In genomic region chr5:134028496-134028895, GRCh38 we compare ENCODE assay signal across 30 cellular contexts. TPM values are rescaled to one million over a fixed set of nuclear protein-coding genes. Genes with fewer than 3 reads are reported as not detected.
DNase-seq lines count a peak whose midpoint lies in the region; ATAC-seq, FAIRE-seq and TF ChIP-seq lines count a peak whose summit lies in the region.
"Had no signal": no experiment of that assay in that cellular context is flagged by ENCODE, and none has a peak within 500 bp of the region (broad histone marks: within the 10 kb centered on the region; RNA-seq: fewer than 3 reads in every experiment).

No MANE protein-coding gene starts in this region.

- H3K79me1 ChIP-seq in IMR-90 (ENCODE audit: low read depth in 1 of 2, low read length in 2 of 2) (no peaks in the 10 kb centered on the region), mesenchymal stem cell (replicated peaks; ENCODE audit: low read length, poor library complexity, severe bottlenecking) (no peaks in the 10 kb centered on the region)

- no peak overlapping the region for H3K4me3 ChIP-seq in AG10803 (ENCODE audit: low read length)
- no peak overlapping the region for H3K4me3 ChIP-seq in IMR-90 (ENCODE audit: insufficient read depth, low read depth, low read length)
- H3K4me3 ChIP-seq in astrocyte (ENCODE audit: insufficient read depth, low read depth, low read length), result no peak overlapping the region
- H3K4me3 ChIP-seq in mesenchymal stem cell (ENCODE audit: insufficient read depth in 1 of 2, low read depth in 1 of 2, low read length in 2 of 2), result peak overlapping the region in 1 of 2 experiments; percentile 25
- no peak overlapping the region for H3K4me3 ChIP-seq in tibial artery
- no peak overlapping the region for H3K4me3 ChIP-seq in SK-N-SH (ENCODE audit: low read depth in 2 of 2, low read length in 1 of 2)
- H3K4me3 ChIP-seq: ascending aorta, coronary artery, SJCRH30 had no signal

- H3K9me3 ChIP-seq in IMR-90 (ENCODE audit: control insufficient read depth, insufficient read depth, low read length), result no peaks in the 10 kb centered on the region; the same call in 1 of the 2 replicates
- H3K9me3 ChIP-seq in astrocyte (ENCODE audit: insufficient read depth, low read depth, low read length), result no peaks in the 10 kb centered on the region
- H3K9me3 ChIP-seq in mesenchymal stem cell (ENCODE audit: control insufficient read depth, low read length), result no peaks in the 10 kb centered on the region
- H3K9me3 ChIP-seq in tibial artery, result no peaks in the 10 kb centered on the region
- H3K9me3 ChIP-seq in SK-N-SH, result no peaks in the 10 kb centered on the region
- H3K9me3 ChIP-seq: ascending aorta, SJCRH30 had no signal

- ATAC-seq in IMR-90 (ENCODE audit: low read depth) (no peak), HG03442 (IDR thresholded peaks at IDR 0.05; ENCODE audit: unreplicated experiment) (no peak)
- ATAC-seq: HepG2; stimulated activated memory B cell treated with anti-CD40 and anti-IgM and Interleukin-4, amounts not matched to agents 10 μg/mL and 1 μg/mL and 100 μg/mL, for 72 hours had no signal

- peaks cover 7% of the 10 kb centered on the region for H3K4me1 Mint-ChIP-seq in astrocyte (ENCODE audit: low read depth, unreplicated experiment)
- H3K4me1 Mint-ChIP-seq in activated naive CD4-positive, alpha-beta T cell treated with anti-CD3 and anti-CD28 coated beads for 36 hours (ENCODE audit: low read depth), result peaks cover 3% of the 10 kb centered on the region
- H3K4me1 Mint-ChIP-seq: activated CD4-positive, alpha-beta T cell treated with anti-CD3 and anti-CD28 coated beads, Interleukin-2, amount 10 ng/mL, durations not matched to agents 7 days and 5 days; activated naive CD8-positive, alpha-beta T cell treated with anti-CD3 and anti-CD28 coated beads for 36 hours had no signal

- H3K18ac ChIP-seq in IMR-90 (ENCODE audit: low read depth, low read length) (peak overlapping the region; percentile 67), mesenchymal stem cell (ENCODE audit: low read depth in 1 of 2, low read length in 2 of 2) (no peak overlapping the region)

- CTCF ChIA-PET in IMR-90 (lab: Yijun Ruan, JAX), result no interaction called here
- CTCF ChIA-PET in activated naive CD4-positive, alpha-beta T cell treated with anti-CD3 and anti-CD28 coated beads for 36 hours (lab: Charles Lee), result no interaction called here
- CTCF ChIA-PET in SK-N-SH (lab: Yijun Ruan, JAX), result interaction anchor here (4.2 kb wide), 1 partner anchor 12 kb away, joined by 43 read pairs; no protein-coding TSS in a partner anchor

- H3K79me2 ChIP-seq in astrocyte (ENCODE audit: insufficient read depth, low read length) (no peaks in the 10 kb centered on the region), SK-N-SH (ENCODE audit: insufficient read depth) (no peaks in the 10 kb centered on the region)

- H4K91ac ChIP-seq in IMR-90 (ENCODE audit: insufficient read depth, low read depth, low read length) (no peak overlapping the region; the same call in 1 of the 2 replicates), mesenchymal stem cell (ENCODE audit: low read length) (no peak overlapping the region)

- H3F3A ChIP-seq in SK-N-SH (replicated peaks; ENCODE audit: insufficient read depth), result peaks cover 6% of the 10 kb centered on the region

- H3K9me1 ChIP-seq in IMR-90 (ENCODE audit: insufficient read depth, low read length), result peaks cover 6% of the 10 kb centered on the region; the same call in 1 of the 2 replicates

- H3K4ac ChIP-seq in IMR-90 (ENCODE audit: low read depth, low read length), result peak overlapping the region; percentile 16
- H3K4ac ChIP-seq in mesenchymal stem cell (ENCODE audit: low read depth in 1 of 2, low read length in 2 of 2), result no peak overlapping the region

- H2BK15ac ChIP-seq in IMR-90 (ENCODE audit: low read depth, low read length) (peak overlapping the region; percentile 22; the same call in 1 of the 3 replicates), mesenchymal stem cell (ENCODE audit: low read depth, poor library complexity, severe bottlenecking) (no peak overlapping the region)

- H3K14ac ChIP-seq in IMR-90 (replicated peaks; ENCODE audit: low read depth, low read length) (no peak overlapping the region), mesenchymal stem cell (ENCODE audit: low read length in 2 of 2) (no peak overlapping the region)

- H3K27me3 ChIP-seq in IMR-90 (ENCODE audit: control insufficient read depth, insufficient read depth, low read length) (peaks cover 27% of the 10 kb centered on the region), astrocyte (ENCODE audit: insufficient read depth, low read length) (no peaks in the 10 kb centered on the region), mesenchymal stem cell (ENCODE audit: control insufficient read depth in 1 of 2, insufficient read depth in 1 of 2, low read length in 2 of 2) (peaks cover 0 to 18% of the 10 kb centered on the region in 2 experiments), tibial artery (peaks cover 0 to 14% of the 10 kb centered on the region in 2 donors), SK-N-SH (ENCODE audit: insufficient read depth) (no peaks in the 10 kb centered on the region)
- H3K27me3 ChIP-seq: ascending aorta, SJCRH30 had no signal

- intact Hi-C loops in IMR-90 (cut with micrococcal nuclease), result no loop called here
- intact Hi-C loops in activated naive CD4-positive, alpha-beta T cell treated with anti-CD3 and anti-CD28 coated beads for 36 hours (cut with micrococcal nuclease), result no loop called here
- intact Hi-C loops in tibial artery (cut with DNase I; ENCODE audit: low total_unique reads), result no loop called here

- H4K5ac ChIP-seq in IMR-90 (ENCODE audit: low read depth, low read length), result no peak overlapping the region

- H2AFZ ChIP-seq in IMR-90 (replicated peaks; ENCODE audit: low read length, poor library complexity), result no peak overlapping the region
- no peak overlapping the region for H2AFZ ChIP-seq in astrocyte (ENCODE audit: low read depth, low read length)
- no peak overlapping the region for H2AFZ ChIP-seq in mesenchymal stem cell (ENCODE audit: low read depth, low read length)
- no peak overlapping the region for H2AFZ ChIP-seq in SK-N-SH (ENCODE audit: low read depth)

- TF ChIP-seq POLR2A in IMR-90 (IDR thresholded peaks at IDR 0.05; ENCODE audit: low read depth, low read length), result no peak

- no CpG with 5 or more reads among the region's 3 CpGs for WGBS in IMR-90 (ENCODE audit: extremely low coverage in 2 of 2, insufficient read length in 1 of 2), 2 experiments
- 97% methylated on average over 3 of the region's 3 CpGs for WGBS in mesenchymal stem cell
- WGBS in SK-N-SH (ENCODE audit: low lambda C conversion rate), result 93% methylated on average over 3 of the region's 3 CpGs

- no peak overlapping the region for H3K4me3 Mint-ChIP-seq in astrocyte (ENCODE audit: unreplicated experiment)
- H3K4me3 Mint-ChIP-seq in activated naive CD4-positive, alpha-beta T cell treated with anti-CD3 and anti-CD28 coated beads for 36 hours, result no peak overlapping the region
- H3K4me3 Mint-ChIP-seq: activated B cell treated with CpG ODN at 0.5 μM for 24 hours; activated CD4-positive, alpha-beta T cell treated with anti-CD3 and anti-CD28 coated beads, Interleukin-2, amount 10 ng/mL, durations not matched to agents 7 days and 5 days; activated naive CD8-positive, alpha-beta T cell treated with anti-CD3 and anti-CD28 coated beads for 36 hours; naive B cell; stimulated activated memory B cell treated with anti-CD40 and anti-IgM and Interleukin-4, amounts not matched to agents 10 μg/mL and 1 μg/mL and 100 μg/mL, for 72 hours; type B pancreatic cell had no signal

- in situ Hi-C loops in IMR-90 (cut with MboI; ENCODE audit: low sequenced_read_pairs), result loop anchor here (25.0 kb wide), 1 partner anchor 259 kb away; no protein-coding TSS in a partner anchor

- H3K27ac ChIP-seq in IMR-90 (ENCODE audit: insufficient read depth, low read length) (no peak overlapping the region), astrocyte (ENCODE audit: low read depth, low read length) (no peak overlapping the region), mesenchymal stem cell (ENCODE audit: low read length, poor library complexity, severe bottlenecking) (no peak overlapping the region), tibial artery (no peak overlapping the region), SK-N-SH (ENCODE audit: low read depth in 2 of 2, low read length in 1 of 2) (0 out of 4 replicates have a peak overlapping the region, but pooled peaks of 1 of the 2 experiments have one; percentile 9)
- H3K27ac ChIP-seq: ascending aorta, coronary artery, SJCRH30 had no signal

- no peak overlapping the region for H3K4me2 ChIP-seq in IMR-90 (ENCODE audit: low read depth, low read length)
- H3K4me2 ChIP-seq in astrocyte (ENCODE audit: low read length), result peak overlapping the region; percentile 24
- no peak overlapping the region for H3K4me2 ChIP-seq in mesenchymal stem cell (ENCODE audit: low read length, poor library complexity, severe bottlenecking)
- H3K4me2 ChIP-seq in SK-N-SH, result no peak overlapping the region

- DNase-seq in AG10803 (ENCODE audit: low read depth) (peak; percentile 46), IMR-90 (no peak), astrocyte (ENCODE audit: low read depth) (peak; percentile 53), mesenchymal stem cell (no peak), tibial artery (no peak), SK-N-SH (no peak)
- DNase-seq in activated naive CD4-positive, alpha-beta T cell treated with anti-CD3 and anti-CD28 coated beads for 36 hours, result no peak
- DNase-seq: activated B cell treated with CpG ODN at 0.5 μM for 24 hours; activated CD4-positive, alpha-beta T cell treated with anti-CD3 and anti-CD28 coated beads, Interleukin-2, amount 10 ng/mL, durations not matched to agents 7 days and 5 days; activated effector memory CD4-positive, alpha-beta T cell treated with anti-CD3 and anti-CD28 coated beads, Interleukin-2, amount 50 U/mL, for 16 hours; activated naive CD8-positive, alpha-beta T cell treated with anti-CD3 and anti-CD28 coated beads for 36 hours; activated T-cell treated with anti-CD3 and anti-CD28 coated beads, Interleukin-2, amount 50 U/mL, for 1 hour; C1 segment of cervical spinal cord; DMS53; effector CD8-positive, alpha-beta T cell; Karpas-422; kidney; midbrain; naive B cell; NCI-H1436 treated with DMSO at 0.1 percent for 48 hours; NCI-H748 treated with DMSO at 0.1 percent for 48 hours; occipital lobe; SJCRH30; substantia nigra had no signal

- H2AK5ac ChIP-seq in IMR-90 (ENCODE audit: low read depth, low read length) (peak overlapping the region; percentile 41), mesenchymal stem cell (ENCODE audit: low read length, severe bottlenecking) (no peak overlapping the region)

- no peak overlapping the region; the same call in 1 of the 2 replicates for H2BK120ac ChIP-seq in IMR-90 (ENCODE audit: low read depth, low read length)
- H2BK120ac ChIP-seq in mesenchymal stem cell (ENCODE audit: low read depth, low read length), result no peak overlapping the region

- TF ChIP-seq CTCF in AG10803 (conservative IDR thresholded peaks at IDR 0.05; ENCODE audit: low read length) (no peak), IMR-90 (conservative IDR thresholded peaks at IDR 0.05; ENCODE audit: low read depth, low read length) (no peak), astrocyte (IDR thresholded peaks at IDR 0.05; ENCODE audit: insufficient read depth, low read depth, low read length) (no peak), tibial artery (IDR thresholded peaks at IDR 0.05) (no peak), SK-N-SH (IDR thresholded peaks at IDR 0.05) (no peak)

- H3K27me3 Mint-ChIP-seq in astrocyte (ENCODE audit: low read depth, unreplicated experiment), result peaks cover 5% of the 10 kb centered on the region
- H3K27me3 Mint-ChIP-seq in activated naive CD4-positive, alpha-beta T cell treated with anti-CD3 and anti-CD28 coated beads for 36 hours (ENCODE audit: low read depth), result no peaks in the 10 kb centered on the region
- H3K27me3 Mint-ChIP-seq: activated B cell treated with CpG ODN at 0.5 μM for 24 hours; activated naive CD8-positive, alpha-beta T cell treated with anti-CD3 and anti-CD28 coated beads for 36 hours; stimulated activated memory B cell treated with anti-CD40 and anti-IgM and Interleukin-4, amounts not matched to agents 10 μg/mL and 1 μg/mL and 100 μg/mL, for 72 hours; type B pancreatic cell had no signal

- no peaks in the 10 kb centered on the region for H3K36me3 ChIP-seq in IMR-90 (ENCODE audit: control insufficient read depth, insufficient read depth, low read length)
- no peaks in the 10 kb centered on the region for H3K36me3 ChIP-seq in astrocyte (ENCODE audit: insufficient read depth, low read length)
- H3K36me3 ChIP-seq in mesenchymal stem cell (ENCODE audit: control insufficient read depth in 1 of 2, insufficient read depth in 2 of 2, low read depth in 1 of 2, low read length in 2 of 2), result no peaks in the 10 kb centered on the region
- H3K36me3 ChIP-seq in tibial artery, result no peaks in the 10 kb centered on the region
- H3K36me3 ChIP-seq in SK-N-SH (replicated peaks in 1 of 2; ENCODE audit: control insufficient read depth in 1 of 2, insufficient read depth in 2 of 2, low read length in 1 of 2), result no peaks in the 10 kb centered on the region
- H3K36me3 ChIP-seq: ascending aorta, SJCRH30 had no signal

- H3K36me3 Mint-ChIP-seq in astrocyte (ENCODE audit: low read depth, unreplicated experiment), result peaks cover 2% of the 10 kb centered on the region
- no peaks in the 10 kb centered on the region for H3K36me3 Mint-ChIP-seq in activated naive CD4-positive, alpha-beta T cell treated with anti-CD3 and anti-CD28 coated beads for 36 hours (ENCODE audit: low read depth)
- H3K36me3 Mint-ChIP-seq: activated naive CD8-positive, alpha-beta T cell treated with anti-CD3 and anti-CD28 coated beads for 36 hours; naive B cell; stimulated activated memory B cell treated with anti-CD40 and anti-IgM and Interleukin-4, amounts not matched to agents 10 μg/mL and 1 μg/mL and 100 μg/mL, for 72 hours; type B pancreatic cell had no signal

- H4K20me1 ChIP-seq in IMR-90 (ENCODE audit: insufficient read depth, low read length) (peaks cover 7% of the 10 kb centered on the region; the same call in 1 of the 2 replicates), astrocyte (ENCODE audit: insufficient read depth, low read length) (no peaks in the 10 kb centered on the region), SK-N-SH (ENCODE audit: insufficient read depth) (no peaks in the 10 kb centered on the region)

- H4K8ac ChIP-seq in IMR-90 (ENCODE audit: low read depth in 2 of 2, low read length in 2 of 2) (peak overlapping the region in 1 of 2 experiments; percentile 1; a peak in 1 of 4 replicates), mesenchymal stem cell (ENCODE audit: low read length) (no peak overlapping the region)

- H3K9me2 ChIP-seq in SK-N-SH, result no peaks in the 10 kb centered on the region

- H2AK9ac ChIP-seq in IMR-90 (replicated peaks; ENCODE audit: low read depth, low read length, poor library complexity), result no peak overlapping the region

- peak overlapping the region; percentile 23; the same call in 1 of the 2 replicates for H2BK20ac ChIP-seq in IMR-90 (ENCODE audit: low read depth, low read length)

- no peak overlapping the region for H2BK5ac ChIP-seq in IMR-90 (ENCODE audit: low read depth, low read length, poor library complexity, severe bottlenecking)
- H2BK5ac ChIP-seq in mesenchymal stem cell (ENCODE audit: low read depth, low read length, poor library complexity, severe bottlenecking), result no peak overlapping the region

- no peak overlapping the region for H3K27ac Mint-ChIP-seq in astrocyte (ENCODE audit: unreplicated experiment)
- H3K27ac Mint-ChIP-seq in activated naive CD4-positive, alpha-beta T cell treated with anti-CD3 and anti-CD28 coated beads for 36 hours, result no peak overlapping the region
- H3K27ac Mint-ChIP-seq: activated B cell treated with CpG ODN at 0.5 μM for 24 hours; activated CD4-positive, alpha-beta T cell treated with anti-CD3 and anti-CD28 coated beads, Interleukin-2, amount 10 ng/mL, durations not matched to agents 7 days and 5 days; activated naive CD8-positive, alpha-beta T cell treated with anti-CD3 and anti-CD28 coated beads for 36 hours; stimulated activated memory B cell treated with anti-CD40 and anti-IgM and Interleukin-4, amounts not matched to agents 10 μg/mL and 1 μg/mL and 100 μg/mL, for 72 hours; type B pancreatic cell had no signal

- dilution Hi-C loops in IMR-90 (cut with HindIII; ENCODE audit: low sequenced_read_pairs, unreplicated experiment), result no loop called here

- no peak for TF ChIP-seq EP300 in SK-N-SH (IDR thresholded peaks at IDR 0.05; ENCODE audit: borderline replicate concordance in 1 of 2, low read depth in 1 of 2, low read length in 1 of 2)

- TF ChIP-seq RAD21 in IMR-90 (IDR thresholded peaks at IDR 0.05; ENCODE audit: low read length) (no peak), SK-N-SH (IDR thresholded peaks at IDR 0.05; ENCODE audit: low read length) (no peak)

- no peaks in the 10 kb centered on the region for H3K9me3 Mint-ChIP-seq in astrocyte (ENCODE audit: unreplicated experiment)
- H3K9me3 Mint-ChIP-seq in activated naive CD4-positive, alpha-beta T cell treated with anti-CD3 and anti-CD28 coated beads for 36 hours, result no peaks in the 10 kb centered on the region
- H3K9me3 Mint-ChIP-seq: activated B cell treated with CpG ODN at 0.5 μM for 24 hours; activated CD4-positive, alpha-beta T cell treated with anti-CD3 and anti-CD28 coated beads, Interleukin-2, amount 10 ng/mL, durations not matched to agents 7 days and 5 days; activated naive CD8-positive, alpha-beta T cell treated with anti-CD3 and anti-CD28 coated beads for 36 hours; naive B cell; stimulated activated memory B cell treated with anti-CD40 and anti-IgM and Interleukin-4, amounts not matched to agents 10 μg/mL and 1 μg/mL and 100 μg/mL, for 72 hours; type B pancreatic cell had no signal

- H3K4me1 ChIP-seq in IMR-90 (ENCODE audit: control insufficient read depth, insufficient read depth, low read length), result peaks cover 6% of the 10 kb centered on the region
- H3K4me1 ChIP-seq in astrocyte (ENCODE audit: insufficient read depth, low read length), result peaks cover 11% of the 10 kb centered on the region
- H3K4me1 ChIP-seq in mesenchymal stem cell (ENCODE audit: control insufficient read depth, insufficient read depth, low read depth, low read length), result peaks cover 4% of the 10 kb centered on the region
- no peaks in the 10 kb centered on the region for H3K4me1 ChIP-seq in tibial artery
- no peaks in the 10 kb centered on the region for H3K4me1 ChIP-seq in SK-N-SH (ENCODE audit: control insufficient read depth in 1 of 2, insufficient read depth in 2 of 2, low read depth in 1 of 2, low read length in 1 of 2)
- H3K4me1 ChIP-seq: ascending aorta, SJCRH30 had no signal

- H3K23ac ChIP-seq in IMR-90 (ENCODE audit: low read depth, low read length) (no peak overlapping the region), mesenchymal stem cell (ENCODE audit: low read length in 2 of 2) (no peak overlapping the region)

- FAIRE-seq in astrocyte (lab: Jason Lieb, UNC), result no peak
- FAIRE-seq: HepG2, kidney had no signal

- BruUV-seq in IMR-90 (replicated peaks; lab: Mats Ljungman, UMichigan), result no TSS peak

- H3K9ac ChIP-seq in IMR-90 (ENCODE audit: low read depth, low read length), result no peak overlapping the region
- H3K9ac ChIP-seq in astrocyte (ENCODE audit: low read length), result no peak overlapping the region
- H3K9ac ChIP-seq in mesenchymal stem cell (ENCODE audit: low read length), result peak overlapping the region; percentile 61
- H3K9ac ChIP-seq in SK-N-SH, result no peak overlapping the region

- POLR2A ChIA-PET in IMR-90 (lab: Charles Lee; ENCODE audit: unreplicated experiment), result no interaction called here
- POLR2A ChIA-PET in SK-N-SH (lab: Yijun Ruan, JAX), result no interaction called here

- H2BK12ac ChIP-seq in mesenchymal stem cell (ENCODE audit: low read length in 2 of 2), result no peak overlapping the region

- no peak overlapping the region for H3K56ac ChIP-seq in IMR-90 (ENCODE audit: extremely low read depth, insufficient read depth, low read length)

RNA-seq across cellular contexts. Expression of gene VDAC1, which starts 23.7 kb away (rescaled TPM):
- 365 and 423 TPM in 2 replicates for total RNA-seq in IMR-90 (2012; rRNA removed)
- 242 and 289 TPM in 2 replicates for polyA plus RNA-seq in IMR-90 (2012; rRNA removed)
- 103 and 148 TPM in 2 replicates for polyA plus RNA-seq in IMR-90 (2012; cell fraction: cytosol; rRNA removed)
- polyA plus RNA-seq in IMR-90 (2012; cell fraction: nucleus; rRNA removed; ENCODE audit: low replicate concordance), result 46.1 and 144 TPM in 2 replicates
- total RNA-seq in astrocyte, result 354 and 364 TPM in 2 replicates
- polyA plus RNA-seq in mesenchymal stem cell (2013, experiment 1 of 2), result 183 TPM
- polyA plus RNA-seq in mesenchymal stem cell (2013, experiment 2 of 2), result 184 TPM
- 100 to 1,000 TPM; 485 to 513 TPM for total RNA-seq in activated naive CD4-positive, alpha-beta T cell treated with anti-CD3 and anti-CD28 coated beads for 36 hours
- 155 and 166 TPM in 2 replicates for polyA plus RNA-seq in SK-N-SH (2012; rRNA removed)
- 216 and 238 TPM in 2 replicates for polyA plus RNA-seq in SK-N-SH (2012; cell fraction: cytosol; rRNA removed)
- polyA plus RNA-seq in SK-N-SH (2012; cell fraction: nucleus; rRNA removed), result 77.0 and 124 TPM in 2 replicates

Comparison
In these comparisons a context has a peak if more than half of its experiments do, and no peak if none do; other contexts are left out.
1. DNase-seq: peak in AG10803 (single experiment) and astrocyte (single experiment); none in IMR-90 (single experiment), mesenchymal stem cell (single experiment), activated naive CD4-positive, alpha-beta T cell treated with anti-CD3 and anti-CD28 coated beads for 36 hours (single experiment), tibial artery (0 of 2) and SK-N-SH (single experiment).